In the genomic region with DNA sequence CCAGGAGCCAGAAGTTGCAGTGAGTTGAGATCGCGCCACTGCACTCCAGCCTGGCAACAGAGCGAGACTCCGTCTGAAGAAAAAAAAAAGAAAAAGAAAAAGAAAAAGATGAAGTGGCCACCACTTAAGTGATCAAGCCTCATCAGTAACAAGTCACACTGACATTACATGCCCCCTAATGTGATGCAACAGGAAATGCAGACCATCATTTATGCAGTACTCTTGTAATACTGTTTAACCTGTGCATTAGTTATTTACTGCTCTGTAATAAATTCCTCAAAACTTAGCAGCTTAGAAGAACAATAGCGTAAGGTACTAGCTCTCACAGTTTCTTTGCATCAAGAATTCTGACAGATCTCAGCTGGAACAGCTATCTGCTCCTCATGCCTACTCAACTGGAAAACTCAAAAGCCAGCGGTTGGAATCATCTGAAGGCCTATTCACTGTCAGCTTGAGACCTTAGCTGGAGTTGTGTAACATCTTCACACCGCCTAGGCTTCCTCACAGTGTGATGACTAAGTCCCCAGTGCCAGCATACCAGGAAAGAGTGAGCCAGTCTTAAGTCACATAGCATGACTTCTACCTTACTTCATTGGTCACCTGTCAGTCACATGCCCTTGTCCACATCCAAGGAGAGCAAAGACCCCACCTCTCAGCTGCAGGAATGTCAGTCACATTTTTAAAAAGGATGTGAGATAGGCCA, we compare ENCODE assay signal across 11 cellular contexts. TPM values are rescaled to one million over a fixed set of nuclear protein-coding genes. Genes with fewer than 3 reads are reported as not detected.
A peak's percentile ranks its signal among the peaks of the same experiment; 100 is the strongest.
DNase-seq lines count a peak whose midpoint lies in the region; ATAC-seq and TF ChIP-seq lines count a peak whose summit lies in the region.
"Had no signal": no experiment of that assay in that cellular context is flagged by ENCODE, and none has a peak within 500 bp of the region (broad histone marks: within the 10 kb centered on the region; RNA-seq: fewer than 3 reads in every experiment).

No MANE protein-coding gene starts in this region.

- intact Hi-C loops in adrenal gland (cut with DNase I) (no loop called here), testis (cut with DNase I; ENCODE audit: low total_unique reads) (no loop called here)

- no peak overlapping the region; a peak in 1 of 22 replicates for H3K9ac ChIP-seq in BLaER1 treated with 17β-estradiol and CSF1 and Interleukin-3, amounts not matched to agents 10 nM and 100 nM

- H3K4me2 ChIP-seq in BLaER1 treated with 17β-estradiol and CSF1 and Interleukin-3, amounts not matched to agents 10 nM and 100 nM: peak overlapping the region in 9 of 11 experiments; percentile 8 to 62 (median 52); a peak in 14 of 22 replicates

- TF ChIP-seq CTCF in adrenal gland (IDR thresholded peaks at IDR 0.05) (no peak), testis (IDR thresholded peaks at IDR 0.05) (no peak)

- H3K4me3 ChIP-seq in BLaER1 treated with 17β-estradiol and CSF1 and Interleukin-3, amounts not matched to agents 10 nM and 100 nM: no peak overlapping the region
- H3K4me3 ChIP-seq in adrenal gland (no peak overlapping the region), testis (no peak overlapping the region)
- H3K4me3 ChIP-seq: gastrocnemius medialis had no signal

- H3K27ac Mint-ChIP-seq in T-helper 2 cell treated with Interferon-gamma antibody and Interleukin-4, amounts not matched to agents 5 μg/mL and 100 μg/mL, for 36 hours: no peak overlapping the region
- H3K27ac Mint-ChIP-seq: progenitor cell of endocrine pancreas had no signal

- peaks cover 8% of the 10 kb centered on the region for H3K4me1 Mint-ChIP-seq in T-helper 2 cell treated with Interferon-gamma antibody and Interleukin-4, amounts not matched to agents 5 μg/mL and 100 μg/mL, for 36 hours (ENCODE audit: low read depth)

- H3K36me3 ChIP-seq in BLaER1 treated with 17β-estradiol and CSF1 and Interleukin-3, amounts not matched to agents 10 nM and 100 nM: no peaks in the 10 kb centered on the region
- no peaks in the 10 kb centered on the region for H3K36me3 ChIP-seq in adrenal gland (replicated peaks in 1 of 2)
- no peaks in the 10 kb centered on the region for H3K36me3 ChIP-seq in testis (ENCODE audit: low read depth, missing control alignments)
- H3K36me3 ChIP-seq: gastrocnemius medialis had no signal

- peaks cover 10% of the 10 kb centered on the region for H3K27me3 Mint-ChIP-seq in T-helper 2 cell treated with Interferon-gamma antibody and Interleukin-4, amounts not matched to agents 5 μg/mL and 100 μg/mL, for 36 hours (ENCODE audit: low read depth)
- H3K27me3 Mint-ChIP-seq: progenitor cell of endocrine pancreas had no signal

- peak overlapping the region in 9 of 11 experiments; percentile 4 to 58 (median 43); a peak in 13 of 22 replicates for H3K27ac ChIP-seq in BLaER1 treated with 17β-estradiol and CSF1 and Interleukin-3, amounts not matched to agents 10 nM and 100 nM
- H3K27ac ChIP-seq in adrenal gland: no peak overlapping the region
- H3K27ac ChIP-seq in testis: no peak overlapping the region
- H3K27ac ChIP-seq: gastrocnemius medialis had no signal

- 90 to 95% (median 92%) methylated on average over 7 of the region's 7 CpGs for WGBS in adrenal gland, 4 donors
- WGBS in testis, 2 donors: 93 to 97% methylated on average over 7 of the region's 7 CpGs

- peaks cover 0 to 40% (median 14%) of the 10 kb centered on the region in 10 experiments; a peak in 16 of 20 replicates for H3K4me1 ChIP-seq in BLaER1 treated with 17β-estradiol and CSF1 and Interleukin-3, amounts not matched to agents 10 nM and 100 nM
- H3K4me1 ChIP-seq in adrenal gland (replicated peaks in 1 of 2): no peaks in the 10 kb centered on the region
- no peaks in the 10 kb centered on the region for H3K4me1 ChIP-seq in testis
- H3K4me1 ChIP-seq: gastrocnemius medialis had no signal

- H4K20me1 ChIP-seq in BLaER1 treated with 17β-estradiol and CSF1 and Interleukin-3, amounts not matched to agents 10 nM and 100 nM: peaks cover 0 to 6% (median 0%) of the 10 kb centered on the region in 11 experiments; a peak in 1 of 22 replicates

- ATAC-seq in GM21423 (IDR thresholded peaks at IDR 0.05; ENCODE audit: unreplicated experiment) (no peak), GM19023 (IDR thresholded peaks at IDR 0.05; ENCODE audit: unreplicated experiment) (no peak)
- ATAC-seq: gastrocnemius medialis had no signal

- peaks cover 0 to 15% (median 0%) of the 10 kb centered on the region in 11 experiments; a peak in 7 of 22 replicates for H3K9me3 ChIP-seq in BLaER1 treated with 17β-estradiol and CSF1 and Interleukin-3, amounts not matched to agents 10 nM and 100 nM (replicated peaks in 1 of 11)
- no peaks in the 10 kb centered on the region for H3K9me3 ChIP-seq in adrenal gland (replicated peaks in 1 of 3)
- no peaks in the 10 kb centered on the region for H3K9me3 ChIP-seq in testis
- H3K9me3 ChIP-seq: gastrocnemius medialis had no signal

- TF ChIP-seq POLR2A in adrenal gland (IDR thresholded peaks at IDR 0.05) (no peak), testis (IDR thresholded peaks at IDR 0.05) (no peak)

- no peaks in the 10 kb centered on the region for H3K27me3 ChIP-seq in BLaER1 treated with 17β-estradiol and CSF1 and Interleukin-3, amounts not matched to agents 10 nM and 100 nM
- H3K27me3 ChIP-seq in adrenal gland: no peaks in the 10 kb centered on the region
- no peaks in the 10 kb centered on the region for H3K27me3 ChIP-seq in testis
- H3K27me3 ChIP-seq: gastrocnemius medialis had no signal

- no peak overlapping the region for H3K4me3 Mint-ChIP-seq in T-helper 2 cell treated with Interferon-gamma antibody and Interleukin-4, amounts not matched to agents 5 μg/mL and 100 μg/mL, for 36 hours

- DNase-seq in HuH-7.5 (ENCODE audit: low spot score): peak; percentile 3
- peak in 4 of 7 donors; percentile 23 to 43 (median 34) for DNase-seq in adrenal gland
- peak; percentile 9 for DNase-seq in left kidney (ENCODE audit: low read depth, low spot score)
- DNase-seq in T-helper 2 cell treated with Interferon-gamma antibody and Interleukin-4, amounts not matched to agents 5 μg/mL and 100 μg/mL, for 36 hours (ENCODE audit: low spot score): no peak
- DNase-seq in testis: no peak
- DNase-seq: NCI-H69 had no signal

- no peaks in the 10 kb centered on the region for H3K36me3 Mint-ChIP-seq in T-helper 2 cell treated with Interferon-gamma antibody and Interleukin-4, amounts not matched to agents 5 μg/mL and 100 μg/mL, for 36 hours (ENCODE audit: low read depth)

- H3K9me3 Mint-ChIP-seq in T-helper 2 cell treated with Interferon-gamma antibody and Interleukin-4, amounts not matched to agents 5 μg/mL and 100 μg/mL, for 36 hours: no peaks in the 10 kb centered on the region

RNA-seq across cellular contexts. Expression of a gene that starts 31.5 kb away (rescaled TPM):
- total RNA-seq in adrenal gland (10 to 100 TPM; 20.7 to 76.8 (median 40.1) TPM), testis (10 to 100 TPM; 65.3 to 81.8 TPM)
- polyA plus RNA-seq in adrenal gland (10 to 100 TPM; 14.6 to 27.3 (median 17.9) TPM), testis (ENCODE audit: insufficient read depth, low read depth, low replicate concordance) (40.0 TPM)

Comparison
In these comparisons a context has a peak if more than half of its experiments do, and no peak if none do; other contexts are left out.
1. H3K27ac ChIP-seq: peak in BLaER1 treated with 17β-estradiol and CSF1 and Interleukin-3, amounts not matched to agents 10 nM and 100 nM (9 of 11); none in adrenal gland (0 of 5) and testis (0 of 2).
2. DNase-seq: peak in HuH-7.5 (single experiment), adrenal gland (4 of 7) and left kidney (single experiment); none in T-helper 2 cell treated with Interferon-gamma antibody and Interleukin-4, amounts not matched to agents 5 μg/mL and 100 μg/mL, for 36 hours (single experiment) and testis (single experiment).